ENCODE assay signal across 13 cellular contexts in genomic region chr22:23597573-23598268, GRCh38. TPM values are rescaled to one million over a fixed set of nuclear protein-coding genes. Genes with fewer than 3 reads are reported as not detected.
DNase-seq lines count a peak whose midpoint lies in the region; ATAC-seq, FAIRE-seq and TF ChIP-seq lines count a peak whose summit lies in the region.
"Not testable (repeated sequence)": the region's sequence is repeated elsewhere in the genome, so short reads cannot be mapped to it uniquely, and the experiment has no call there.
"Had no signal": no experiment of that assay in that cellular context is flagged by ENCODE, and none has a peak within 500 bp of the region (broad histone marks: within the 10 kb centered on the region; RNA-seq: fewer than 3 reads in every experiment).

No MANE protein-coding gene starts in this region.

- in situ Hi-C loops in HepG2 (cut with HindIII; ENCODE audit: extremely low pct_ligation_motif_present, low pct_unique_long_range_greater_than_20kb), result loop anchor here (25.0 kb wide), 1 partner anchor 110 kb away; no protein-coding TSS in a partner anchor

- not testable (repeated sequence) for H3K36me3 ChIP-seq in GM23338 (ENCODE audit: insufficient read depth); bronchial epithelial cell (ENCODE audit: control insufficient read depth, insufficient read depth, low read length); HepG2 (replicated peaks in 1 of 2; ENCODE audit: control insufficient read depth in 1 of 2, insufficient read depth in 2 of 2, low read length in 2 of 2)

- not testable (repeated sequence) for H3K9me3 Mint-ChIP-seq in GM23338; WTC11; stimulated activated effector memory CD8-positive, alpha-beta T cell treated with anti-CD3 and anti-CD28 coated beads, Interleukin-12 subunit alpha, Interleukin-12 subunit beta, amount 100 ng/mL, for 72 hours; stimulated activated naive CD8-positive, alpha-beta T cell treated with anti-CD3 and anti-CD28 coated beads, Interleukin-15, amount 100 ng/mL, for 72 hours

- not testable (repeated sequence) for H3K4me1 Mint-ChIP-seq in GM23338; WTC11; stimulated activated effector memory CD8-positive, alpha-beta T cell treated with anti-CD3 and anti-CD28 coated beads, Interleukin-12 subunit alpha, Interleukin-12 subunit beta, amount 100 ng/mL, for 72 hours; stimulated activated naive CD8-positive, alpha-beta T cell treated with anti-CD3 and anti-CD28 coated beads, Interleukin-15, amount 100 ng/mL, for 72 hours

- H3K27me3 Mint-ChIP-seq in GM23338 (ENCODE audit: insufficient read depth, low read depth, poor library complexity); WTC11 (ENCODE audit: low read depth); stimulated activated naive CD8-positive, alpha-beta T cell treated with anti-CD3 and anti-CD28 coated beads, Interleukin-15, amount 100 ng/mL, for 72 hours: not testable (repeated sequence)

- H3K27me3 ChIP-seq in GM23338 (ENCODE audit: insufficient read depth); bronchial epithelial cell (ENCODE audit: control insufficient read depth, insufficient read depth, low read length); HepG2 (ENCODE audit: control insufficient read depth in 1 of 2, insufficient read depth in 2 of 2, low read length in 2 of 2): not testable (repeated sequence)

- WGBS in HepG2 (ENCODE audit: low lambda C conversion rate), result 25% methylated on average over 5 of the region's 8 CpGs

- not testable (repeated sequence) for H3K9me2 ChIP-seq in GM23338 (ENCODE audit: insufficient read depth)

- CTCF ChIA-PET in WTC11 (lab: Charles Lee), result interaction anchor here (2.0 kb wide), 1 partner anchor 252 kb away, joined by 7 read pairs; no protein-coding TSS in a partner anchor
- CTCF ChIA-PET in HepG2 (lab: Yijun Ruan, JAX; ENCODE audit: low intra/inter-chr PET ratio, low total read pairs), result not testable (repeated sequence)

- not testable (repeated sequence) for DNase-seq in GM12892 (ENCODE audit: insufficient read length); GM23338 (ENCODE audit: low spot score); WTC11 (ENCODE audit: low spot score); bronchial epithelial cell (ENCODE audit: low read depth); HepG2 (ENCODE audit: low spot score); stimulated activated effector memory CD8-positive, alpha-beta T cell treated with anti-CD3 and anti-CD28 coated beads, Interleukin-12 subunit alpha, Interleukin-12 subunit beta, amount 100 ng/mL, for 72 hours (ENCODE audit: low spot score in 2 of 2); stimulated activated naive CD8-positive, alpha-beta T cell treated with anti-CD3 and anti-CD28 coated beads, Interleukin-15, amount 100 ng/mL, for 72 hours

- not testable (repeated sequence) for H3K27ac Mint-ChIP-seq in GM23338; WTC11; stimulated activated effector memory CD8-positive, alpha-beta T cell treated with anti-CD3 and anti-CD28 coated beads, Interleukin-12 subunit alpha, Interleukin-12 subunit beta, amount 100 ng/mL, for 72 hours
- H3K27ac Mint-ChIP-seq in stimulated activated naive CD8-positive, alpha-beta T cell treated with anti-CD3 and anti-CD28 coated beads, Interleukin-15, amount 100 ng/mL, for 72 hours, result peak overlapping the region in 1 of 2 donors; percentile 13

- peak in 1 of 2 experiments; percentile 26; a peak in 1 of 4 replicates for TF ChIP-seq CTCF in GM23338 (conservative IDR thresholded peaks at IDR 0.05; ENCODE audit: low read depth in 2 of 2)
- not testable (repeated sequence) for TF ChIP-seq CTCF in WTC11 (IDR thresholded peaks at IDR 0.05); bronchial epithelial cell (IDR thresholded peaks at IDR 0.05; ENCODE audit: insufficient read depth, low read length, severe bottlenecking); HepG2 (CRISPR knock-in tag; IDR thresholded peaks at IDR 0.05)

- H3K4me1 ChIP-seq in GM23338 (ENCODE audit: insufficient read depth), result not testable (repeated sequence)
- peaks cover 18% of the 10 kb centered on the region for H3K4me1 ChIP-seq in HepG2 (ENCODE audit: insufficient read depth, low read length)

- not testable (repeated sequence) for H3F3A ChIP-seq in GM23338 (replicated peaks; ENCODE audit: low read depth)

- POLR2A ChIA-PET in WTC11 (lab: Charles Lee), result interaction anchor here (0.8 kb wide), 1 partner anchor 9 kb away, joined by 4 read pairs; no protein-coding TSS in a partner anchor
- POLR2A ChIA-PET in HepG2 (lab: Yijun Ruan, JAX), result not testable (repeated sequence)

- H2AFZ ChIP-seq in GM23338; HepG2 (ENCODE audit: low read length): not testable (repeated sequence)

- not testable (repeated sequence) for H4K20me1 ChIP-seq in GM23338 (replicated peaks; ENCODE audit: insufficient read depth); HepG2 (ENCODE audit: insufficient read depth, low read length)

- not testable (repeated sequence) for H3K79me2 ChIP-seq in GM23338 (replicated peaks; ENCODE audit: insufficient read depth); HepG2 (ENCODE audit: insufficient read depth, low read length)

- not testable (repeated sequence) for H3K9me3 ChIP-seq in HepG2 (ENCODE audit: low read length)

- not testable (repeated sequence) for H3K4me2 ChIP-seq in GM23338; HepG2 (ENCODE audit: low read depth, low read length)

- H3K4me3 Mint-ChIP-seq in GM23338; WTC11; stimulated activated effector memory CD8-positive, alpha-beta T cell treated with anti-CD3 and anti-CD28 coated beads, Interleukin-12 subunit alpha, Interleukin-12 subunit beta, amount 100 ng/mL, for 72 hours; stimulated activated naive CD8-positive, alpha-beta T cell treated with anti-CD3 and anti-CD28 coated beads, Interleukin-15, amount 100 ng/mL, for 72 hours: not testable (repeated sequence)

- not testable (repeated sequence) for H3K4me3 ChIP-seq in GM23338; bronchial epithelial cell (ENCODE audit: low read depth, low read length); HepG2 (replicated peaks in 1 of 3; ENCODE audit: insufficient read depth in 1 of 3, low read depth in 2 of 3, low read length in 3 of 3)

- ATAC-seq in GM23338 (peak; percentile 99), WTC11 (peak; percentile 97), HepG2 (peak; percentile 62)
- peak; percentile 5 for ATAC-seq in stimulated activated effector memory CD8-positive, alpha-beta T cell treated with anti-CD3 and anti-CD28 coated beads, Interleukin-12 subunit alpha, Interleukin-12 subunit beta, amount 100 ng/mL, for 72 hours
- peak; percentile 37 for ATAC-seq in stimulated activated naive CD8-positive, alpha-beta T cell treated with anti-CD3 and anti-CD28 coated beads, Interleukin-15, amount 100 ng/mL, for 72 hours

- TF ChIP-seq POLR2A in GM12892 (IDR thresholded peaks at IDR 0.05; ENCODE audit: low read depth, low read length); HepG2 (IDR thresholded peaks at IDR 0.05; ENCODE audit: insufficient read depth in 1 of 2, low read depth in 2 of 2, low read length in 2 of 2): not testable (repeated sequence)

- TF ChIP-seq RAD21 in HepG2 (CRISPR knock-in tag; IDR thresholded peaks at IDR 0.05), result not testable (repeated sequence)

- not testable (repeated sequence) for H3K27ac ChIP-seq in GM23338 (ENCODE audit: low read depth); HepG2 (ENCODE audit: extremely low read length, insufficient read depth, low read length)

- TF ChIP-seq EP300 in HepG2 (IDR thresholded peaks at IDR 0.05; ENCODE audit: low read depth in 2 of 2, low read length in 2 of 2); HepG2 (CRISPR knock-in tag; IDR thresholded peaks at IDR 0.05; ENCODE audit: borderline replicate concordance): not testable (repeated sequence)

- not testable (repeated sequence) for H3K36me3 Mint-ChIP-seq in GM23338 (ENCODE audit: low read depth); WTC11; stimulated activated effector memory CD8-positive, alpha-beta T cell treated with anti-CD3 and anti-CD28 coated beads, Interleukin-12 subunit alpha, Interleukin-12 subunit beta, amount 100 ng/mL, for 72 hours

- FAIRE-seq in GM12892 (lab: Jason Lieb, UNC), result peak; percentile 94
- FAIRE-seq in bronchial epithelial cell (lab: Jason Lieb, UNC), result peak; percentile 23
- FAIRE-seq in HepG2 (lab: Jason Lieb, UNC), result not testable (repeated sequence)

- not testable (repeated sequence) for H3K9ac ChIP-seq in HepG2 (ENCODE audit: insufficient read depth, low read depth, low read length)

- intact Hi-C loops in HepG2 (cut with micrococcal nuclease; ENCODE audit: unreplicated experiment), result not testable (repeated sequence)

- BruUV-seq in HepG2 (replicated peaks; lab: Mats Ljungman, UMichigan), result not testable (repeated sequence)

RNA-seq across cellular contexts. Expression of gene IGLL1, which starts 17.6 kb away (rescaled TPM):
- not detected for polyA plus RNA-seq in GM12892 (2012; ENCODE audit: missing spikeins)
- not detected in 2 replicates for total RNA-seq in GM23338 (2014; rRNA removed; shearing (Covaris generic))
- polyA plus RNA-seq in GM23338 (2016; fragmentation: Nextera tagmentation; extraction: Ambion mirVana), result not detected in 2 replicates
- total RNA-seq in WTC11 (2021), result not detected in 3 replicates
- total RNA-seq in bronchial epithelial cell, result not detected in 2 replicates
- total RNA-seq in HepG2 (2016; rRNA removed; fragmentation: Illumina TruSeq; extraction: Trizol), result not detected in 2 replicates
- not detected in 2 replicates for total RNA-seq in HepG2 (2016; cell fraction: cytosol; rRNA removed; fragmentation: Illumina TruSeq; extraction: Trizol; ENCODE audit: low read depth)
- not detected in 2 replicates for total RNA-seq in HepG2 (2016; cell fraction: insoluble cytoplasmic fraction; rRNA removed; fragmentation: Illumina TruSeq; extraction: Trizol)
- total RNA-seq in HepG2 (2016; cell fraction: membrane; rRNA removed; fragmentation: Illumina TruSeq; extraction: Trizol), result not detected in 2 replicates
- not detected in 2 replicates for total RNA-seq in HepG2 (2016; cell fraction: nucleus; rRNA removed; fragmentation: Illumina TruSeq; extraction: Trizol)
- not detected in 2 replicates for polyA plus RNA-seq in HepG2 (2011; rRNA removed)
- not detected in 2 replicates for polyA plus RNA-seq in HepG2 (2011; cell fraction: cytosol; rRNA removed)
- not detected in 2 replicates for polyA plus RNA-seq in HepG2 (2011; cell fraction: nucleus; rRNA removed)
- not detected in 2 replicates for polyA plus RNA-seq in HepG2 (2012)
- polyA plus RNA-seq in HepG2 (2016; cell fraction: cytosol; fragmentation: Illumina TruSeq; extraction: Trizol; ENCODE audit: low read depth), result not detected in 2 replicates
- polyA plus RNA-seq in HepG2 (2016; cell fraction: insoluble cytoplasmic fraction; fragmentation: Illumina TruSeq; extraction: Trizol; ENCODE audit: low read depth), result not detected in 2 replicates
- polyA plus RNA-seq in HepG2 (2016; cell fraction: membrane; fragmentation: Illumina TruSeq; extraction: Trizol; ENCODE audit: low read depth), result not detected in 2 replicates
- not detected in 2 replicates for polyA plus RNA-seq in HepG2 (2016; cell fraction: nucleus; fragmentation: Illumina TruSeq; extraction: Trizol; ENCODE audit: insufficient read depth, low read depth)
- polyA minus RNA-seq in HepG2 (2011; rRNA and poly(A)+ RNA removed; ENCODE audit: low replicate concordance), result not detected in 2 replicates
- polyA minus RNA-seq in HepG2 (2011; cell fraction: cytosol; rRNA and poly(A)+ RNA removed), result not detected in 2 replicates
- not detected in 2 replicates for polyA minus RNA-seq in HepG2 (2011; cell fraction: nucleus; rRNA and poly(A)+ RNA removed)
- total RNA-seq: A172; A673; Calu3; CD4-positive, alpha-beta memory T cell; H7 had no signal
- polyA plus RNA-seq: BJ; CD4-positive, alpha-beta memory T cell had no signal

RNA-seq across cellular contexts. Expression of gene DRICH1, which starts 34.4 kb away (rescaled TPM):
- 0.28 TPM for polyA plus RNA-seq in GM12892 (2012; ENCODE audit: missing spikeins)
- total RNA-seq in GM23338 (2014; rRNA removed; shearing (Covaris generic)), result not detected in 2 replicates
- polyA plus RNA-seq in GM23338 (2016; fragmentation: Nextera tagmentation; extraction: Ambion mirVana), result not detected in 2 replicates
- total RNA-seq in WTC11 (2021), result 0.21 to 0.32 TPM (median 0.26 TPM) in 3 replicates
- 0.38 TPM in 1 of 2 replicates, not detected in the other for total RNA-seq in bronchial epithelial cell
- 0.15 and 0.66 TPM in 2 replicates for total RNA-seq in HepG2 (2016; rRNA removed; fragmentation: Illumina TruSeq; extraction: Trizol)
- total RNA-seq in HepG2 (2016; cell fraction: cytosol; rRNA removed; fragmentation: Illumina TruSeq; extraction: Trizol; ENCODE audit: low read depth), result 0.53 TPM in 1 of 2 replicates, not detected in the other
- total RNA-seq in HepG2 (2016; cell fraction: insoluble cytoplasmic fraction; rRNA removed; fragmentation: Illumina TruSeq; extraction: Trizol), result 0.43 TPM in 1 of 2 replicates, not detected in the other
- total RNA-seq in HepG2 (2016; cell fraction: membrane; rRNA removed; fragmentation: Illumina TruSeq; extraction: Trizol), result 0.14 and 0.28 TPM in 2 replicates
- 0.28 and 0.56 TPM in 2 replicates for total RNA-seq in HepG2 (2016; cell fraction: nucleus; rRNA removed; fragmentation: Illumina TruSeq; extraction: Trizol)
- 0.08 and 0.22 TPM in 2 replicates for polyA plus RNA-seq in HepG2 (2011; rRNA removed)
- 0.05 TPM in 1 of 2 replicates, not detected in the other for polyA plus RNA-seq in HepG2 (2011; cell fraction: cytosol; rRNA removed)
- 0.98 and 1.4 TPM in 2 replicates for polyA plus RNA-seq in HepG2 (2011; cell fraction: nucleus; rRNA removed)
- 0.11 and 0.16 TPM in 2 replicates for polyA plus RNA-seq in HepG2 (2012)
- polyA plus RNA-seq in HepG2 (2016; cell fraction: cytosol; fragmentation: Illumina TruSeq; extraction: Trizol; ENCODE audit: low read depth), result not detected in 2 replicates
- polyA plus RNA-seq in HepG2 (2016; cell fraction: insoluble cytoplasmic fraction; fragmentation: Illumina TruSeq; extraction: Trizol; ENCODE audit: low read depth), result 0.25 TPM in 1 of 2 replicates, not detected in the other
- polyA plus RNA-seq in HepG2 (2016; cell fraction: membrane; fragmentation: Illumina TruSeq; extraction: Trizol; ENCODE audit: low read depth), result 0.14 TPM in 1 of 2 replicates, not detected in the other
- 1.1 and 1.4 TPM in 2 replicates for polyA plus RNA-seq in HepG2 (2016; cell fraction: nucleus; fragmentation: Illumina TruSeq; extraction: Trizol; ENCODE audit: insufficient read depth, low read depth)
- polyA minus RNA-seq in HepG2 (2011; rRNA and poly(A)+ RNA removed; ENCODE audit: low replicate concordance), result 0.63 TPM in 1 of 2 replicates, not detected in the other
- not detected in 2 replicates for polyA minus RNA-seq in HepG2 (2011; cell fraction: cytosol; rRNA and poly(A)+ RNA removed)
- polyA minus RNA-seq in HepG2 (2011; cell fraction: nucleus; rRNA and poly(A)+ RNA removed), result 0.37 and 0.39 TPM in 2 replicates
- total RNA-seq: A172, H7 had no signal
- polyA plus RNA-seq: BJ; CD4-positive, alpha-beta memory T cell had no signal

Comparison
In these comparisons a context has a peak if more than half of its experiments do, and no peak if none do; other contexts are left out.
1. ATAC-seq: peak in every context shown above with its lines; median percentile 99 in GM23338; 97 in WTC11; 62 in HepG2; 37 in stimulated activated naive CD8-positive, alpha-beta T cell treated with anti-CD3 and anti-CD28 coated beads, Interleukin-15, amount 100 ng/mL, for 72 hours; 5 in stimulated activated effector memory CD8-positive, alpha-beta T cell treated with anti-CD3 and anti-CD28 coated beads, Interleukin-12 subunit alpha, Interleukin-12 subunit beta, amount 100 ng/mL, for 72 hours.